In the genomic region with DNA sequence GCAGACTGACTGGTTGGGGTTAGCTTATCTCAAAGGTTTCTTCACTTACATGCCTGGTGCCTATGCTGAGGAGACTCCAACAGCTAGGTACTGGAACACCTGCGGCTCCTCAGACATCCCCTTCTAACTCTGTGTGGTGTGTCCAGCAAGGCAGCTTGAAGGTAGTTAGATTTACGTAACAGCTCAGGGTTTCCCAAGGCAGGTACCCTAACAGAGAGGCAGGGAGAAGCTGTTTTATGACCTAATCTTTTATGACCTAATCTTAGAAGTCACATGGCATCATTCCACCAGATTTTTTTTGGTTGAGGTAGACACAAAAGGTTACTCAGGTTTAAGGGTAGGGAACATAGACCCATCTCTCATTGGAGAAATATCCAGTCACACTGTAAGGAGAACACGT, we compare ENCODE assay signal across 9 cellular contexts.
"Had no signal": no experiment of that assay in that cellular context is flagged by ENCODE, and none has a peak within 500 bp of the region (broad histone marks: within the 10 kb centered on the region; RNA-seq: fewer than 3 reads in every experiment).

No MANE protein-coding gene starts in this region.

- FAIRE-seq: H1, H54 had no signal

- H3K27ac ChIP-seq: HL-60 had no signal

- H3K27ac Mint-ChIP-seq: GM23338, H9, HFFc6 had no signal

- ATAC-seq: GM23338, K562 had no signal

- H3K4me3 ChIP-seq: GM23338, K562 had no signal

- DNase-seq: H9, HCEC 1CT, HFFc6, IMR-90 had no signal

- H3K4me2 ChIP-seq: GM23338 had no signal

- H3K4me3 Mint-ChIP-seq: GM23338, H9, HFFc6 had no signal
